7 cellular contexts compared by ENCODE assay signal in genomic region chr6:72622094-72622540, GRCh38.
DNase-seq lines count a peak whose midpoint lies in the region; ATAC-seq and TF ChIP-seq lines count a peak whose summit lies in the region.

No MANE protein-coding gene starts in this region.

- TF ChIP-seq CTCF in GM13977 (IDR thresholded peaks at IDR 0.05; ENCODE audit: extremely low read depth, insufficient read depth, missing control alignments): peak; percentile 36

- H3K4me3 ChIP-seq in effector memory CD4-positive, alpha-beta T cell (ENCODE audit: insufficient read depth, low read depth, low read length, poor library complexity, severe bottlenecking): peak overlapping the region; percentile 71
- H3K4me3 ChIP-seq in mucosa of stomach (ENCODE audit: low read length): peak overlapping the region; percentile 44

- peaks cover 13% of the 10 kb centered on the region for H3K4me1 ChIP-seq in effector memory CD4-positive, alpha-beta T cell (ENCODE audit: control insufficient read depth, insufficient read depth, low read length, poor library complexity, severe bottlenecking)
- H3K4me1 ChIP-seq in mucosa of stomach (ENCODE audit: control insufficient read depth, insufficient read depth, low read length): peaks cover 32% of the 10 kb centered on the region

- H3K27me3 Mint-ChIP-seq in stimulated activated naive CD8-positive, alpha-beta T cell treated with anti-CD3 and anti-CD28 coated beads, Interleukin-15, Interleukin-2, amounts not matched to agents 100 ng/mL and 50 ng/mL, for 24 hours: no peaks in the 10 kb centered on the region

- peak; percentile 31 for ATAC-seq in HG02642 (IDR thresholded peaks at IDR 0.05; ENCODE audit: poor library complexity, unreplicated experiment)

- peak overlapping the region; percentile 99 for H3K27ac Mint-ChIP-seq in stimulated activated naive CD8-positive, alpha-beta T cell treated with anti-CD3 and anti-CD28 coated beads, Interleukin-15, Interleukin-2, amounts not matched to agents 100 ng/mL and 50 ng/mL, for 24 hours

- no peak overlapping the region for H3K27ac ChIP-seq in effector memory CD4-positive, alpha-beta T cell (ENCODE audit: insufficient read depth, low read length, poor library complexity, severe bottlenecking)

- no peaks in the 10 kb centered on the region for H3K27me3 ChIP-seq in effector memory CD4-positive, alpha-beta T cell (replicated peaks; ENCODE audit: control insufficient read depth, insufficient read depth, low read length, poor library complexity, severe bottlenecking)
- peaks cover 47% of the 10 kb centered on the region for H3K27me3 ChIP-seq in mucosa of stomach (ENCODE audit: control insufficient read depth, insufficient read depth, low read length)

- H3K36me3 Mint-ChIP-seq in stimulated activated naive CD8-positive, alpha-beta T cell treated with anti-CD3 and anti-CD28 coated beads, Interleukin-15, Interleukin-2, amounts not matched to agents 100 ng/mL and 50 ng/mL, for 24 hours (ENCODE audit: low read depth): peaks cover 19% of the 10 kb centered on the region

- in situ Hi-C loops in GM13977 (cut with MboI; ENCODE audit: low pct_unique_long_range_greater_than_20kb, low sequenced_read_pairs, unreplicated experiment): no loop called here

- no peak overlapping the region for H3K9ac ChIP-seq in mucosa of stomach (ENCODE audit: low read length)

- peak overlapping the region; percentile 91 for H3K4me3 Mint-ChIP-seq in stimulated activated naive CD8-positive, alpha-beta T cell treated with anti-CD3 and anti-CD28 coated beads, Interleukin-15, Interleukin-2, amounts not matched to agents 100 ng/mL and 50 ng/mL, for 24 hours

- DNase-seq in GM13977 (ENCODE audit: low spot score) (peak; percentile 72), NCI-H2171 (lab: John Stamatoyannopoulos, UW) (peak; percentile 6)
- DNase-seq in activated CD4-positive, alpha-beta T cell treated with anti-CD3 and anti-CD28 coated beads, Interleukin-2, amount 50 U/mL, for 4 hours: peak; percentile 49 to 62
- peak in 2 of 3 donors; percentile 20 to 22 for DNase-seq in effector memory CD4-positive, alpha-beta T cell

- H3K36me3 ChIP-seq in effector memory CD4-positive, alpha-beta T cell (ENCODE audit: control insufficient read depth, insufficient read depth, low read length): no peaks in the 10 kb centered on the region
- no peaks in the 10 kb centered on the region for H3K36me3 ChIP-seq in mucosa of stomach (ENCODE audit: control insufficient read depth, insufficient read depth, low read length)

- peaks cover 75% of the 10 kb centered on the region for H3K4me1 Mint-ChIP-seq in stimulated activated naive CD8-positive, alpha-beta T cell treated with anti-CD3 and anti-CD28 coated beads, Interleukin-15, Interleukin-2, amounts not matched to agents 100 ng/mL and 50 ng/mL, for 24 hours (ENCODE audit: low read depth)

- H3K9me3 ChIP-seq in effector memory CD4-positive, alpha-beta T cell (ENCODE audit: control insufficient read depth, low read length): no peaks in the 10 kb centered on the region
- H3K9me3 ChIP-seq in mucosa of stomach (ENCODE audit: control insufficient read depth, low read length): no peaks in the 10 kb centered on the region

- no peaks in the 10 kb centered on the region for H3K9me3 Mint-ChIP-seq in stimulated activated naive CD8-positive, alpha-beta T cell treated with anti-CD3 and anti-CD28 coated beads, Interleukin-15, Interleukin-2, amounts not matched to agents 100 ng/mL and 50 ng/mL, for 24 hours

Comparison
In these comparisons a context has a peak if more than half of its experiments do, and no peak if none do; other contexts are left out.
1. DNase-seq: peak in every context shown above with its lines; median percentile 72 in GM13977; 56 in activated CD4-positive, alpha-beta T cell treated with anti-CD3 and anti-CD28 coated beads, Interleukin-2, amount 50 U/mL, for 4 hours; 21 in effector memory CD4-positive, alpha-beta T cell; 6 in NCI-H2171.